Comparison of ENCODE assay signal across 8 cellular contexts in the genomic region with DNA sequence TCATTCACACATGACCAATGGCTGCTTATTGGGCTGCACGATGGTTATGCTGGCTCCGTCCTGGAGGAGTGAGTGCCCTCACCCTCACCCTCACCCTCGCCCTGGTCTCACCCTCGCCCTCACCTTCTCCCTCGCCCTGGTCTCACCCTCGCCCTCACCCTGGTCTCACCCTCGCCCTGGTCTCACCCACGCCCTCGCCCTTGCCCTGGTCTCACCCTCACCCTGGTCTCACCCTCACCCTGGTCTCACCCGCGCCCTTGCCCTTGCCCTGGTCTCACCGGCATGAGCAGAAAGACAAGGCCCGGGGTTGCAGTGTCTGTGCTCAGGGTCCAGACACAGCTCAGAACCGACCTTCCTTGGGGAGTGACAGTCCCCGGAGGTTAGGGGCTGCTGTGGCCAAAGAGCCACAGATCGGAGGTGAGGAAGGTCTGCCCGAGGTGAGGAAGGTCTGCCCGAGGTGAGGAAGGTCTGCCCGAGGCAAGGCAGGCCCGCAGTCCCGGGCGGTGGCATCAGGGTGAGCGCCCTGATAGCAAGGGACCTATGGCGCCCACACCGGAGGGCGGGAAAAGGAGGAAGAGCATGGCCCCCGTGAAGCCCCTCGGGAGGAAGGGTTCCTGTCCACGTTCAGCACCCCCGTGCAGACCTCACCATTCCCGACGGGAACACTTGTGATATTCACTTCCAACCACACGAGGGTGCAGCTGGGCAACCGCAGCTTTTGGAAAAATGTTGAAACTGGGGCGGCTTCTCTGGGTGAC.
DNase-seq lines count a peak whose midpoint lies in the region; ATAC-seq lines count a peak whose summit lies in the region.

No MANE protein-coding gene starts in this region.

- DNase-seq in COR-L47 (lab: John Stamatoyannopoulos, UW) (peak; percentile 38), NCI-H1105 (lab: John Stamatoyannopoulos, UW) (peak; percentile 13), dermis blood vessel endothelial cell (peak; percentile 71), mesenchymal stem cell (peak; percentile 52)
- no peak for DNase-seq in stimulated activated CD4-positive, alpha-beta T cell treated with anti-CD3 and anti-CD28 coated beads, Interleukin-15, amount 100 ng/mL, for 24 hours
- no peak for DNase-seq in stimulated activated CD4-positive, alpha-beta T cell treated with anti-CD3 and anti-CD28 coated beads, Interleukin-12 subunit alpha, Interleukin-12 subunit beta, amount 100 ng/mL, for 4 hours

- H3K4me3 ChIP-seq in mesenchymal stem cell (ENCODE audit: insufficient read depth in 1 of 2, low read depth in 1 of 2, low read length in 2 of 2) = peak overlapping the region; percentile 2 to 53

- no peaks in the 10 kb centered on the region for H3K79me1 ChIP-seq in mesenchymal stem cell (replicated peaks; ENCODE audit: low read length, poor library complexity, severe bottlenecking)

- no peaks in the 10 kb centered on the region for H3K9me3 ChIP-seq in mesenchymal stem cell (ENCODE audit: control insufficient read depth, low read length)

- no peak overlapping the region for H2BK15ac ChIP-seq in mesenchymal stem cell (ENCODE audit: low read depth, poor library complexity, severe bottlenecking)

- peaks cover 2% of the 10 kb centered on the region for H3K4me1 ChIP-seq in mesenchymal stem cell (ENCODE audit: control insufficient read depth, insufficient read depth, low read depth, low read length)

- H3K23ac ChIP-seq in mesenchymal stem cell (ENCODE audit: low read length in 2 of 2) = no peak overlapping the region

- H2BK5ac ChIP-seq in mesenchymal stem cell (ENCODE audit: low read depth, low read length, poor library complexity, severe bottlenecking) = no peak overlapping the region

- no peak overlapping the region for H3K4me2 ChIP-seq in mesenchymal stem cell (ENCODE audit: low read length, poor library complexity, severe bottlenecking)

- H3K14ac ChIP-seq in mesenchymal stem cell (ENCODE audit: low read length in 2 of 2) = no peak overlapping the region

- no peaks in the 10 kb centered on the region for H3K36me3 ChIP-seq in mesenchymal stem cell (ENCODE audit: control insufficient read depth in 1 of 2, insufficient read depth in 2 of 2, low read depth in 1 of 2, low read length in 2 of 2)

- H3K27me3 ChIP-seq in mesenchymal stem cell (ENCODE audit: control insufficient read depth in 1 of 2, insufficient read depth in 1 of 2, low read length in 2 of 2) = peaks cover 3 to 23% of the 10 kb centered on the region in 2 experiments

- no peak overlapping the region for H4K8ac ChIP-seq in mesenchymal stem cell (ENCODE audit: low read length)

- WGBS in mesenchymal stem cell = 62% methylated on average over 35 of the region's 35 CpGs

- peak overlapping the region; percentile 11 for H3K9ac ChIP-seq in mesenchymal stem cell (ENCODE audit: low read length)

- no peak overlapping the region for H2AFZ ChIP-seq in mesenchymal stem cell (ENCODE audit: low read depth, low read length)

- H3K27ac ChIP-seq in mesenchymal stem cell (ENCODE audit: low read length, poor library complexity, severe bottlenecking) = no peak overlapping the region

- H4K91ac ChIP-seq in mesenchymal stem cell (ENCODE audit: low read length) = no peak overlapping the region

- ATAC-seq in HG02798 (IDR thresholded peaks at IDR 0.05; ENCODE audit: poor library complexity, unreplicated experiment) (no peak), GM19455 (IDR thresholded peaks at IDR 0.05; ENCODE audit: unreplicated experiment) (no peak)

- no peak overlapping the region for H3K4ac ChIP-seq in mesenchymal stem cell (ENCODE audit: low read depth in 1 of 2, low read length in 2 of 2)

- H2AK5ac ChIP-seq in mesenchymal stem cell (ENCODE audit: low read length, severe bottlenecking) = no peak overlapping the region

- no peak overlapping the region for H3K18ac ChIP-seq in mesenchymal stem cell (ENCODE audit: low read depth in 1 of 2, low read length in 2 of 2)

- H2BK120ac ChIP-seq in mesenchymal stem cell (ENCODE audit: low read depth, low read length) = no peak overlapping the region

- no peak overlapping the region for H2BK12ac ChIP-seq in mesenchymal stem cell (ENCODE audit: low read length in 2 of 2)

Comparison
In these comparisons a context has a peak if more than half of its experiments do, and no peak if none do; other contexts are left out.
1. DNase-seq: peak in COR-L47 (single experiment), NCI-H1105 (single experiment), dermis blood vessel endothelial cell (single experiment) and mesenchymal stem cell (single experiment); none in stimulated activated CD4-positive, alpha-beta T cell treated with anti-CD3 and anti-CD28 coated beads, Interleukin-15, amount 100 ng/mL, for 24 hours (single experiment) and stimulated activated CD4-positive, alpha-beta T cell treated with anti-CD3 and anti-CD28 coated beads, Interleukin-12 subunit alpha, Interleukin-12 subunit beta, amount 100 ng/mL, for 4 hours (single experiment).